ENCODE assay signal across 5 cellular contexts in genomic region chr17:243924-244323, GRCh38.
DNase-seq lines count a peak whose midpoint lies in the region; ATAC-seq, FAIRE-seq and TF ChIP-seq lines count a peak whose summit lies in the region.
"Not testable (repeated sequence)": the region's sequence is repeated elsewhere in the genome, so short reads cannot be mapped to it uniquely, and the experiment has no call there.

No MANE protein-coding gene starts in this region.

- H3K27me3 Mint-ChIP-seq in Calu3 (ENCODE audit: unreplicated experiment); glutamatergic neuron (ENCODE audit: unreplicated experiment); progenitor cell of endocrine pancreas: not testable (repeated sequence)
- peaks cover 19% of the 10 kb centered on the region for H3K27me3 Mint-ChIP-seq in endothelial cell (ENCODE audit: unreplicated experiment)

- H3K4me1 ChIP-seq in K562 (replicated peaks in 1 of 2; ENCODE audit: control insufficient read depth in 2 of 2, insufficient read depth in 2 of 2, low read length in 2 of 2): not testable (repeated sequence)

- not testable (repeated sequence) for H3K9me3 Mint-ChIP-seq in Calu3 (ENCODE audit: low read depth, unreplicated experiment); endothelial cell (ENCODE audit: unreplicated experiment); progenitor cell of endocrine pancreas (ENCODE audit: low read depth)
- peaks cover 11% of the 10 kb centered on the region for H3K9me3 Mint-ChIP-seq in glutamatergic neuron (ENCODE audit: unreplicated experiment)

- DNase-seq in Calu3; K562 (ENCODE audit: extremely low read depth in 1 of 4, low spot score in 3 of 4); endothelial cell (ENCODE audit: low spot score); glutamatergic neuron; progenitor cell of endocrine pancreas (ENCODE audit: low spot score, unreplicated experiment): not testable (repeated sequence)

- not testable (repeated sequence) for H3K4me1 Mint-ChIP-seq in Calu3 (ENCODE audit: low read depth, unreplicated experiment); endothelial cell (ENCODE audit: unreplicated experiment); glutamatergic neuron (ENCODE audit: low read depth, unreplicated experiment); progenitor cell of endocrine pancreas (ENCODE audit: low read depth)

- H3K27me3 ChIP-seq in K562 (ENCODE audit: control insufficient read depth in 2 of 2, insufficient read depth in 2 of 2, low read length in 2 of 2): peaks cover 0 to 14% of the 10 kb centered on the region in 2 experiments; a peak in 1 of 5 replicates

- intact Hi-C loops in Calu3 (cut with micrococcal nuclease; ENCODE audit: unreplicated experiment); K562 (cut with micrococcal nuclease): not testable (repeated sequence)

- H3K27ac Mint-ChIP-seq in Calu3 (ENCODE audit: unreplicated experiment): peak overlapping the region; percentile 25
- H3K27ac Mint-ChIP-seq in endothelial cell (ENCODE audit: unreplicated experiment): peak overlapping the region; percentile 57
- H3K27ac Mint-ChIP-seq in glutamatergic neuron (ENCODE audit: unreplicated experiment): peak overlapping the region; percentile 44
- H3K27ac Mint-ChIP-seq in progenitor cell of endocrine pancreas: peak overlapping the region; percentile 84

- not testable (repeated sequence) for H2AFZ ChIP-seq in K562 (ENCODE audit: low read depth, low read length)

- BruUV-seq in Calu3 (replicated peaks; lab: Mats Ljungman, UMichigan); K562 (replicated peaks; lab: Mats Ljungman, UMichigan): not testable (repeated sequence)

- not testable (repeated sequence) for H4K20me1 ChIP-seq in K562 (replicated peaks; ENCODE audit: control insufficient read depth, insufficient read depth, low read length)

- H3K4me2 ChIP-seq in K562 (ENCODE audit: insufficient read depth, low read length): not testable (repeated sequence)

- H3K36me3 ChIP-seq in K562 (ENCODE audit: control insufficient read depth, insufficient read depth, low read length): not testable (repeated sequence)

- H3K79me2 ChIP-seq in K562 (ENCODE audit: control insufficient read depth, insufficient read depth, low read length): not testable (repeated sequence)

- ATAC-seq in K562: not testable (repeated sequence)

- TF ChIP-seq CTCF in Calu3 (IDR thresholded peaks at IDR 0.05; ENCODE audit: unreplicated experiment); K562 (IDR thresholded peaks at IDR 0.05 in 2 of 3, conservative IDR thresholded peaks at IDR 0.05 in 1 of 3; ENCODE audit: insufficient read depth in 2 of 3, low read depth in 1 of 3, low read length in 3 of 3); endothelial cell (IDR thresholded peaks at IDR 0.05; ENCODE audit: unreplicated experiment); glutamatergic neuron (IDR thresholded peaks at IDR 0.05; ENCODE audit: partially characterized antibody, unreplicated experiment); progenitor cell of endocrine pancreas (IDR thresholded peaks at IDR 0.05; ENCODE audit: unreplicated experiment): not testable (repeated sequence)

- H3K27ac ChIP-seq in K562 (ENCODE audit: extremely low read depth, low read depth, low read length): not testable (repeated sequence)

- POLR2A ChIA-PET in K562 (lab: Yijun Ruan, JAX): not testable (repeated sequence)

- not testable (repeated sequence) for FAIRE-seq in K562 (lab: Jason Lieb, UNC)

- not testable (repeated sequence) for H3K4me3 ChIP-seq in K562

- not testable (repeated sequence) for H3K36me3 Mint-ChIP-seq in Calu3 (ENCODE audit: insufficient read depth, unreplicated experiment); glutamatergic neuron (ENCODE audit: unreplicated experiment)
- H3K36me3 Mint-ChIP-seq in endothelial cell (ENCODE audit: low read depth, unreplicated experiment) (peaks cover 19% of the 10 kb centered on the region), progenitor cell of endocrine pancreas (ENCODE audit: insufficient read depth) (peaks cover 17% of the 10 kb centered on the region)

- TF ChIP-seq EP300 in K562 (IDR thresholded peaks at IDR 0.05; ENCODE audit: low read length): not testable (repeated sequence)

- not testable (repeated sequence) for TF ChIP-seq RAD21 in K562 (CRISPR knock-in tag; conservative IDR thresholded peaks at IDR 0.05 in 1 of 2, IDR thresholded peaks at IDR 0.05 in 1 of 2)

- not testable (repeated sequence) for H3K4me3 Mint-ChIP-seq in Calu3 (ENCODE audit: low read depth, unreplicated experiment); glutamatergic neuron (ENCODE audit: unreplicated experiment); progenitor cell of endocrine pancreas (ENCODE audit: low read depth)
- peak overlapping the region; percentile 51 for H3K4me3 Mint-ChIP-seq in endothelial cell (ENCODE audit: unreplicated experiment)

- CTCF ChIA-PET in Calu3 (lab: Charles Lee); K562 (lab: Yijun Ruan, JAX; ENCODE audit: low intra/inter-chr PET ratio): not testable (repeated sequence)

- not testable (repeated sequence) for H3K9me3 ChIP-seq in K562 (replicated peaks; ENCODE audit: control insufficient read depth, insufficient read depth, low read depth, low read length)

- not testable (repeated sequence) for TF ChIP-seq POLR2A in K562 (conservative IDR thresholded peaks at IDR 0.05)

- H3K9me1 ChIP-seq in K562 (ENCODE audit: control insufficient read depth, insufficient read depth, low read length): not testable (repeated sequence)

- H3K9ac ChIP-seq in K562 (ENCODE audit: insufficient read depth in 1 of 2, low read depth in 2 of 2, low read length in 2 of 2): not testable (repeated sequence)

- in situ Hi-C loops in K562 (cut with MboI): not testable (repeated sequence)

TF ChIP-seq in K562, 482 proteins besides CTCF, POLR2A, EP300 and RAD21:
- peak; percentile 99 for TF ChIP-seq CUX1 (CRISPR knock-in tag; IDR thresholded peaks at IDR 0.05)

Comparison
In these comparisons a context has a peak if more than half of its experiments do, and no peak if none do; other contexts are left out.
1. H3K27ac Mint-ChIP-seq: peak in every context shown above with its lines; median percentile 84 in progenitor cell of endocrine pancreas; 57 in endothelial cell; 44 in glutamatergic neuron; 25 in Calu3.